ENCODE assay signal across 8 cellular contexts in genomic region chr12:52006726-52007157, GRCh38. TPM values are rescaled to one million over a fixed set of nuclear protein-coding genes. Genes with fewer than 3 reads are reported as not detected.
DNase-seq lines count a peak whose midpoint lies in the region; ATAC-seq, FAIRE-seq and TF ChIP-seq lines count a peak whose summit lies in the region.

Gene TAMALIN (plus strand): TSS chr12:52006946. CDS start chr12:52007020, 74 bp downstream.

- H3K9me3 ChIP-seq in subcutaneous abdominal adipose tissue (ENCODE audit: control insufficient read depth in 5 of 5, low read length in 5 of 5): no peaks in the 10 kb centered on the region

- peak within 1 kb of the TSS; percentile 81 to 91 for H3K4me3 Mint-ChIP-seq in activated T-cell treated with anti-CD3 and anti-CD28 coated beads, Interleukin-2, amount 50 U/mL, for 72 hours
- peak within 1 kb of the TSS; percentile 95 for H3K4me3 Mint-ChIP-seq in neural crest cell

- peaks cover 2 to 28% (median 12%) of the 10 kb centered on the region in 5 donors for H3K27me3 ChIP-seq in subcutaneous abdominal adipose tissue (ENCODE audit: control insufficient read depth in 5 of 5, insufficient read depth in 4 of 5, low read length in 5 of 5)

- TF ChIP-seq CTCF in fibroblast of pulmonary artery (IDR thresholded peaks at IDR 0.05; ENCODE audit: low read length, missing control alignments) (no peak), neural crest cell (conservative IDR thresholded peaks at IDR 0.05) (no peak)

- H3K27ac ChIP-seq in subcutaneous abdominal adipose tissue (ENCODE audit: low read depth, low read length): peak within 1 kb of the TSS; percentile 85

- peaks cover 0 to 17% (median 11%) of the 10 kb centered on the region in 5 donors for H3K36me3 ChIP-seq in subcutaneous abdominal adipose tissue (ENCODE audit: control insufficient read depth in 5 of 5, insufficient read depth in 5 of 5, low read length in 5 of 5)

- H3K27ac Mint-ChIP-seq in activated T-cell treated with anti-CD3 and anti-CD28 coated beads, Interleukin-2, amount 50 U/mL, for 72 hours: peak within 1 kb of the TSS; percentile 18
- peak within 1 kb of the TSS; percentile 75 for H3K27ac Mint-ChIP-seq in neural crest cell (ENCODE audit: unreplicated experiment)

- H3K9me3 Mint-ChIP-seq in activated T-cell treated with anti-CD3 and anti-CD28 coated beads, Interleukin-2, amount 50 U/mL, for 72 hours: no peaks in the 10 kb centered on the region
- no peaks in the 10 kb centered on the region for H3K9me3 Mint-ChIP-seq in neural crest cell

- H3K9ac ChIP-seq in subcutaneous abdominal adipose tissue (ENCODE audit: low read length in 5 of 5): peak within 1 kb of the TSS; percentile 34 to 92 (median 67)

- peak; percentile 74 to 79 for ATAC-seq in activated T-cell treated with anti-CD3 and anti-CD28 coated beads, Interleukin-2, amount 50 U/mL, for 72 hours (replicated peaks in 1 of 2)
- no peak for ATAC-seq in HG02798 (IDR thresholded peaks at IDR 0.05; ENCODE audit: poor library complexity, unreplicated experiment)

- peaks cover 17% of the 10 kb centered on the region for H3K27me3 Mint-ChIP-seq in activated T-cell treated with anti-CD3 and anti-CD28 coated beads, Interleukin-2, amount 50 U/mL, for 72 hours (ENCODE audit: low read depth)
- peaks cover 48% of the 10 kb centered on the region for H3K27me3 Mint-ChIP-seq in neural crest cell (ENCODE audit: low read depth)

- H3K4me3 ChIP-seq in fibroblast of pulmonary artery (replicated peaks; ENCODE audit: low read depth, low read length) (peak within 1 kb of the TSS; percentile 86), subcutaneous abdominal adipose tissue (ENCODE audit: low read depth in 1 of 5, low read length in 5 of 5) (peak within 1 kb of the TSS in 4 of 5 donors; percentile 66 to 94 (median 80))

- DNase-seq in ELR (ENCODE audit: low read depth) (peak; percentile 42), NCI-H526 (lab: John Stamatoyannopoulos, UW) (peak; percentile 39 to 91), fibroblast of pulmonary artery (ENCODE audit: low read depth) (peak; percentile 77), neural crest cell (ENCODE audit: low read depth, low spot score) (peak; percentile 64), RCC 7860 (ENCODE audit: low spot score) (no peak)
- DNase-seq in activated T-cell treated with anti-CD3 and anti-CD28 coated beads, Interleukin-2, amount 50 U/mL, for 72 hours: peak; percentile 80 to 84

- H3K4me1 Mint-ChIP-seq in activated T-cell treated with anti-CD3 and anti-CD28 coated beads, Interleukin-2, amount 50 U/mL, for 72 hours (ENCODE audit: low read depth): peaks cover 26% of the 10 kb centered on the region
- peaks cover 57% of the 10 kb centered on the region for H3K4me1 Mint-ChIP-seq in neural crest cell

- no peaks in the 10 kb centered on the region for H3K36me3 Mint-ChIP-seq in activated T-cell treated with anti-CD3 and anti-CD28 coated beads, Interleukin-2, amount 50 U/mL, for 72 hours (ENCODE audit: insufficient read depth in 2 of 2)
- peaks cover 4% of the 10 kb centered on the region for H3K36me3 Mint-ChIP-seq in neural crest cell (ENCODE audit: low read depth)

- no peak for FAIRE-seq in RCC 7860 (lab: Jason Lieb, UNC)

- peaks cover 1 to 64% (median 50%) of the 10 kb centered on the region in 5 donors for H3K4me1 ChIP-seq in subcutaneous abdominal adipose tissue (ENCODE audit: control insufficient read depth in 5 of 5, insufficient read depth in 5 of 5, low read length in 5 of 5)

RNA-seq across cellular contexts. Expression of gene TAMALIN, which starts in this region (rescaled TPM):
- 10 to 100 TPM; 10.0 to 11.1 TPM for total RNA-seq in activated T-cell treated with anti-CD3 and anti-CD28 coated beads, Interleukin-2, amount 50 U/mL, for 72 hours
- total RNA-seq in neural crest cell: 23.2 and 24.2 TPM in 2 replicates
